In genomic region chr17:1561420-1562177, GRCh38 we compare ENCODE assay signal across 8 cellular contexts. TPM values are rescaled to one million over a fixed set of nuclear protein-coding genes. Genes with fewer than 3 reads are reported as not detected.
DNase-seq lines count a peak whose midpoint lies in the region; ATAC-seq and TF ChIP-seq lines count a peak whose summit lies in the region.

No MANE protein-coding gene starts in this region.

- ATAC-seq in GM18909 (IDR thresholded peaks at IDR 0.05; ENCODE audit: poor library complexity, unreplicated experiment) (peak; percentile 15), HG03378 (IDR thresholded peaks at IDR 0.05; ENCODE audit: unreplicated experiment) (no peak)

- TF ChIP-seq EP300 in transverse colon (IDR thresholded peaks at IDR 0.05; ENCODE audit: low read depth), result no peak

- DNase-seq in activated CD4-positive, alpha-beta T cell treated with anti-CD3 and anti-CD28 coated beads, Interleukin-2, amount 50 U/mL, for 1 hour, result peak; percentile 30
- no peak for DNase-seq in transverse colon
- no peak for DNase-seq in NCI-H2171 treated with DMSO at 0.1 percent for 48 hours (lab: John Stamatoyannopoulos, UW)

- peak overlapping the region; percentile 63 for H3K4me3 ChIP-seq in HUES64 (ENCODE audit: low read length)
- H3K4me3 ChIP-seq in endocrine pancreas (ENCODE audit: control insufficient read depth, insufficient read depth, low read length), result no peak overlapping the region
- peak overlapping the region; percentile 65 for H3K4me3 ChIP-seq in muscle layer of colon (ENCODE audit: low read depth in 1 of 2, low read length in 2 of 2)
- H3K4me3 ChIP-seq in transverse colon, result peak overlapping the region; percentile 72 to 96 (median 81)

- WGBS in HUES64, result 7% methylated on average over 47 of the region's 47 CpGs
- 7% methylated on average over 43 of the region's 47 CpGs; no CpG with 5 or more reads in 1 of the 2 donors for WGBS in transverse colon (ENCODE audit: low coverage in 1 of 2), 2 donors

- in situ Hi-C loops in transverse colon (cut with MboI; ENCODE audit: low pct_ligation_motif_present in 1 of 4, low pct_unique_long_range_greater_than_20kb in 1 of 4, low sequenced_read_pairs in 3 of 4), result no loop called here

- H3K9ac ChIP-seq in HUES64 (ENCODE audit: low read depth, low read length) (peak overlapping the region; percentile 67), endocrine pancreas (ENCODE audit: control insufficient read depth, insufficient read depth, low read length) (peak overlapping the region; percentile 11), muscle layer of colon (ENCODE audit: low read length) (peak overlapping the region; percentile 65)

- intact Hi-C loops in transverse colon (cut with DNase I; ENCODE audit: low total_unique reads), result no loop called here

- H3K9me3 ChIP-seq in HUES64 (ENCODE audit: insufficient read depth, low read depth, low read length), result no peaks in the 10 kb centered on the region
- H3K9me3 ChIP-seq in endocrine pancreas (ENCODE audit: control insufficient read depth, low read length), result no peaks in the 10 kb centered on the region
- no peaks in the 10 kb centered on the region for H3K9me3 ChIP-seq in muscle layer of colon (ENCODE audit: low read length)
- no peaks in the 10 kb centered on the region for H3K9me3 ChIP-seq in transverse colon

- H3K27me3 ChIP-seq in HUES64 (ENCODE audit: insufficient read depth, low read length) (no peaks in the 10 kb centered on the region), endocrine pancreas (ENCODE audit: control insufficient read depth, insufficient read depth, low read length) (no peaks in the 10 kb centered on the region), muscle layer of colon (ENCODE audit: control insufficient read depth in 1 of 2, insufficient read depth in 2 of 2, low read length in 2 of 2) (no peaks in the 10 kb centered on the region), transverse colon (no peaks in the 10 kb centered on the region)

- H3K4me1 ChIP-seq in HUES64 (ENCODE audit: insufficient read depth, low read length) (peaks cover 16% of the 10 kb centered on the region; the same call in 1 of the 2 replicates), endocrine pancreas (ENCODE audit: control insufficient read depth, insufficient read depth, low read length) (no peaks in the 10 kb centered on the region), muscle layer of colon (ENCODE audit: insufficient read depth, low read length) (peaks cover 26% of the 10 kb centered on the region), transverse colon (peaks cover 10 to 55% (median 36%) of the 10 kb centered on the region in 4 donors)

- no peak for TF ChIP-seq POLR2A in transverse colon (IDR thresholded peaks at IDR 0.05)

- TF ChIP-seq CTCF in transverse colon (IDR thresholded peaks at IDR 0.05), result peak in 3 of 5 experiments; percentile 24 to 31 (median 27)

- peaks cover 7% of the 10 kb centered on the region; the same call in 1 of the 2 replicates for H3K36me3 ChIP-seq in HUES64 (ENCODE audit: insufficient read depth, low read length)
- no peaks in the 10 kb centered on the region for H3K36me3 ChIP-seq in endocrine pancreas (ENCODE audit: control insufficient read depth, insufficient read depth, low read length)
- no peaks in the 10 kb centered on the region for H3K36me3 ChIP-seq in muscle layer of colon (ENCODE audit: insufficient read depth, low read length)
- H3K36me3 ChIP-seq in transverse colon, result no peaks in the 10 kb centered on the region

- peak overlapping the region; percentile 41; the same call in 1 of the 2 replicates for H3K27ac ChIP-seq in HUES64 (ENCODE audit: low read depth, low read length)
- peak overlapping the region; percentile 79 for H3K27ac ChIP-seq in muscle layer of colon (ENCODE audit: low read depth, low read length)
- H3K27ac ChIP-seq in transverse colon, result peak overlapping the region; percentile 90 to 96 (median 93)

RNA-seq across cellular contexts. Expression of gene PITPNA, which starts 1.0 kb away (rescaled TPM):
- polyA plus RNA-seq in HUES64 (2013, experiment 1 of 2), result 32.8 TPM
- polyA plus RNA-seq in HUES64 (2013, experiment 2 of 2), result 42.2 TPM
- 10 to 100 TPM; 15.3 to 50.2 (median 32.7) TPM for total RNA-seq in transverse colon

RNA-seq across cellular contexts. Expression of gene INPP5K, which starts 45.2 kb away (rescaled TPM):
- 14.2 TPM for polyA plus RNA-seq in HUES64 (2013, experiment 1 of 2)
- 15.9 TPM for polyA plus RNA-seq in HUES64 (2013, experiment 2 of 2)
- 100 to 1,000 TPM in 1 of 4 donors, 10 to 100 TPM in 3; 10.9 to 114 (median 81.9) TPM for total RNA-seq in transverse colon

Comparison
In these comparisons a context has a peak if more than half of its experiments do, and no peak if none do; other contexts are left out.
1. H3K27ac ChIP-seq: peak in every context shown above with its lines; median percentile 93 in transverse colon; 79 in muscle layer of colon; 41 in HUES64.
2. H3K9ac ChIP-seq: peak in every context shown above with its lines; median percentile 67 in HUES64; 65 in muscle layer of colon; 11 in endocrine pancreas.